16 cellular contexts compared by ENCODE assay signal in genomic region chr15:73997986-73998385, GRCh38. TPM values are rescaled to one million over a fixed set of nuclear protein-coding genes. Genes with fewer than 3 reads are reported as not detected.
DNase-seq lines count a peak whose midpoint lies in the region; ATAC-seq and TF ChIP-seq lines count a peak whose summit lies in the region.
"Had no signal": no experiment of that assay in that cellular context is flagged by ENCODE, and none has a peak within 500 bp of the region (broad histone marks: within the 10 kb centered on the region; RNA-seq: fewer than 3 reads in every experiment).

No MANE protein-coding gene starts in this region.

- peaks cover 46% of the 10 kb centered on the region for H3K79me2 ChIP-seq in KMS-11 (ENCODE audit: insufficient read depth, low read depth)

- H4K8ac ChIP-seq in neuronal stem cell (ENCODE audit: low read depth, low read length): peak overlapping the region; percentile 48

- no peak overlapping the region for H2AFZ ChIP-seq in KMS-11 (ENCODE audit: low read depth)
- H2AFZ ChIP-seq in neuronal stem cell (ENCODE audit: low read length): no peak overlapping the region

- H3K4me1 Mint-ChIP-seq in MCF 10A (ENCODE audit: insufficient read depth, unreplicated experiment): peaks cover 40% of the 10 kb centered on the region

- TF ChIP-seq POLR2A in erythroblast (IDR thresholded peaks at IDR 0.05; ENCODE audit: low read length): no peak

- CTCF ChIA-PET in MCF 10A (lab: Yijun Ruan, JAX): interaction anchor here (0.6 to 1.6 kb wide), 8 partner anchors 13 to 1029 kb away, joined by 3 to 10 read pairs (median 4); no protein-coding TSS in a partner anchor

- H2BK120ac ChIP-seq in neuronal stem cell (ENCODE audit: low read depth, low read length): no peak overlapping the region

- no peaks in the 10 kb centered on the region for H3K27me3 Mint-ChIP-seq in MCF 10A (ENCODE audit: insufficient read depth, unreplicated experiment)

- no peak for TF ChIP-seq CTCF in KMS-11 (conservative IDR thresholded peaks at IDR 0.05; ENCODE audit: low read depth, low read length)
- peak; percentile 49 for TF ChIP-seq CTCF in MCF 10A (IDR thresholded peaks at IDR 0.05; ENCODE audit: unreplicated experiment)

- H3K9me3 ChIP-seq in BLaER1 treated with 17β-estradiol and CSF1 and Interleukin-3, amounts not matched to agents 10 nM and 100 nM (replicated peaks in 1 of 11): peaks cover 3 to 8% (median 6%) of the 10 kb centered on the region in 11 experiments; a peak in 20 of 22 replicates
- no peaks in the 10 kb centered on the region for H3K9me3 ChIP-seq in neuronal stem cell (replicated peaks in 1 of 2; ENCODE audit: control insufficient read depth in 2 of 2, insufficient read depth in 1 of 2, low read depth in 1 of 2, low read length in 2 of 2)
- H3K9me3 ChIP-seq: body of pancreas, mucosa of descending colon, thoracic aorta had no signal

- H3K27ac ChIP-seq in BLaER1 treated with 17β-estradiol and CSF1 and Interleukin-3, amounts not matched to agents 10 nM and 100 nM: peak overlapping the region in 4 of 11 experiments; percentile 69 to 90 (median 86); a peak in 4 of 22 replicates
- no peak overlapping the region for H3K27ac ChIP-seq in KMS-11
- H3K27ac ChIP-seq in neuronal stem cell (replicated peaks; ENCODE audit: low read length): no peak overlapping the region
- H3K27ac ChIP-seq: body of pancreas, thoracic aorta had no signal

- peak overlapping the region; percentile 77 for H3K27ac Mint-ChIP-seq in MCF 10A (ENCODE audit: low read depth, unreplicated experiment)

- H2BK12ac ChIP-seq in neuronal stem cell (ENCODE audit: low read length): no peak overlapping the region

- peak; percentile 63 for DNase-seq in MCF 10A (ENCODE audit: unreplicated experiment)
- no peak for DNase-seq in neuronal stem cell (ENCODE audit: low spot score)
- DNase-seq in NCI-H1417 (lab: John Stamatoyannopoulos, UW): no peak
- no peak for DNase-seq in NCI-H345 (lab: John Stamatoyannopoulos, UW)
- DNase-seq in erythroblast (lab: John Stamatoyannopoulos, UW): no peak
- DNase-seq: activated CD4-positive, alpha-beta T cell treated with anti-CD3 and anti-CD28 coated beads for 48 hours; body of pancreas; foreskin melanocyte; mucosa of descending colon; NCI-H2081; NCI-H774; posterior cingulate gyrus had no signal

- H4K91ac ChIP-seq in neuronal stem cell (ENCODE audit: low read depth, low read length, poor library complexity): no peak overlapping the region

- H3K4me3 ChIP-seq in BLaER1 treated with 17β-estradiol and CSF1 and Interleukin-3, amounts not matched to agents 10 nM and 100 nM: peak overlapping the region in 5 of 10 experiments; percentile 76 to 96 (median 89); a peak in 10 of 20 replicates
- H3K4me3 ChIP-seq in KMS-11 (IDR thresholded peaks at IDR 0.05; ENCODE audit: insufficient read depth, low read depth, low read length): no peak overlapping the region
- H3K4me3 ChIP-seq in neuronal stem cell (ENCODE audit: low read length in 2 of 2): no peak overlapping the region
- H3K4me3 ChIP-seq: body of pancreas, mucosa of descending colon had no signal

- ATAC-seq in GM21526 (IDR thresholded peaks at IDR 0.05; ENCODE audit: low FRiP score, unreplicated experiment): no peak
- ATAC-seq: body of pancreas, mucosa of descending colon had no signal

- H2AK5ac ChIP-seq in neuronal stem cell (ENCODE audit: low read depth, low read length): no peak overlapping the region

- H3K4me3 Mint-ChIP-seq in MCF 10A (ENCODE audit: unreplicated experiment): peak overlapping the region; percentile 81

- peaks cover 49 to 68% (median 59%) of the 10 kb centered on the region in 10 experiments for H3K4me1 ChIP-seq in BLaER1 treated with 17β-estradiol and CSF1 and Interleukin-3, amounts not matched to agents 10 nM and 100 nM
- H3K4me1 ChIP-seq in KMS-11 (ENCODE audit: low read depth, poor library complexity, severe bottlenecking) (peaks cover 33% of the 10 kb centered on the region), neuronal stem cell (ENCODE audit: control insufficient read depth in 2 of 2, insufficient read depth in 1 of 2, low read depth in 1 of 2, low read length in 2 of 2) (peaks cover 5 to 6% of the 10 kb centered on the region in 2 donors)

- H3K9ac ChIP-seq in BLaER1 treated with 17β-estradiol and CSF1 and Interleukin-3, amounts not matched to agents 10 nM and 100 nM: peak overlapping the region in 3 of 11 experiments; percentile 14 to 91 (median 84); a peak in 4 of 22 replicates
- H3K9ac ChIP-seq in KMS-11: no peak overlapping the region
- no peak overlapping the region for H3K9ac ChIP-seq in neuronal stem cell (ENCODE audit: low read depth, low read length, poor library complexity)

- WGBS in neuronal stem cell (ENCODE audit: extremely low coverage in 2 of 2, insufficient read length in 2 of 2, insufficient replicate concordance in 1 of 2), 2 donors: no CpG with 5 or more reads among the region's 27 CpGs

- H3K23ac ChIP-seq in neuronal stem cell (ENCODE audit: low read depth, low read length, poor library complexity): no peak overlapping the region

- no peaks in the 10 kb centered on the region for H3K9me3 Mint-ChIP-seq in MCF 10A (ENCODE audit: unreplicated experiment)

- H3K36me3 Mint-ChIP-seq in MCF 10A (ENCODE audit: insufficient read depth, unreplicated experiment): peaks cover 46% of the 10 kb centered on the region

- no peak overlapping the region for H3K18ac ChIP-seq in neuronal stem cell (ENCODE audit: low read length)

- no peak overlapping the region for H2BK15ac ChIP-seq in neuronal stem cell (ENCODE audit: low read length)

- peak overlapping the region; percentile 79 to 100 (median 97) for H3K4me2 ChIP-seq in BLaER1 treated with 17β-estradiol and CSF1 and Interleukin-3, amounts not matched to agents 10 nM and 100 nM
- H3K4me2 ChIP-seq in KMS-11: peak overlapping the region; percentile 95; the same call in 1 of the 2 replicates
- H3K4me2 ChIP-seq in neuronal stem cell (ENCODE audit: insufficient read depth, low read length, poor library complexity, severe bottlenecking): no peak overlapping the region

- POLR2A ChIA-PET in MCF 10A (lab: Yijun Ruan, JAX): interaction anchor here (0.9 to 1.6 kb wide), 4 partner anchors 9 to 24 kb away, joined by 3 to 10 read pairs (median 6); no protein-coding TSS in a partner anchor

- H4K20me1 ChIP-seq in BLaER1 treated with 17β-estradiol and CSF1 and Interleukin-3, amounts not matched to agents 10 nM and 100 nM: peaks cover 22 to 70% (median 36%) of the 10 kb centered on the region in 11 experiments; a peak in 18 of 22 replicates
- no peaks in the 10 kb centered on the region for H4K20me1 ChIP-seq in KMS-11 (ENCODE audit: insufficient read depth)

- no TSS peak for BruUV-seq in MCF 10A (replicated peaks; lab: Mats Ljungman, UMichigan)

- peaks cover 15% of the 10 kb centered on the region for H3K79me1 ChIP-seq in neuronal stem cell (ENCODE audit: low read depth, low read length)

- peaks cover 40 to 55% (median 53%) of the 10 kb centered on the region in 11 experiments for H3K36me3 ChIP-seq in BLaER1 treated with 17β-estradiol and CSF1 and Interleukin-3, amounts not matched to agents 10 nM and 100 nM
- H3K36me3 ChIP-seq in KMS-11 (ENCODE audit: insufficient read depth) (peaks cover 5% of the 10 kb centered on the region; the same call in 1 of the 2 replicates), neuronal stem cell (replicated peaks in 1 of 2; ENCODE audit: control insufficient read depth in 2 of 2, insufficient read depth in 2 of 2, low read length in 2 of 2) (peaks cover 9 to 47% of the 10 kb centered on the region in 2 donors)

- intact Hi-C loops in MCF 10A (cut with micrococcal nuclease): loop anchor here (1.0 kb wide), 1 partner anchor 25 kb away; no protein-coding TSS in a partner anchor

- no peak overlapping the region for H2BK5ac ChIP-seq in neuronal stem cell (ENCODE audit: low read length)

- peak overlapping the region; percentile 76 for H3K4ac ChIP-seq in neuronal stem cell (ENCODE audit: low read length)

- no peaks in the 10 kb centered on the region for H3K27me3 ChIP-seq in BLaER1 treated with 17β-estradiol and CSF1 and Interleukin-3, amounts not matched to agents 10 nM and 100 nM
- H3K27me3 ChIP-seq in KMS-11 (ENCODE audit: insufficient read depth, low read depth) (no peaks in the 10 kb centered on the region), neuronal stem cell (ENCODE audit: control insufficient read depth in 3 of 3, insufficient read depth in 3 of 3, low read depth in 1 of 3, low read length in 3 of 3) (no peaks in the 10 kb centered on the region)
- H3K27me3 ChIP-seq: body of pancreas had no signal

- H3K14ac ChIP-seq in neuronal stem cell (ENCODE audit: low read length): no peak overlapping the region

RNA-seq across cellular contexts. Expression of gene PML, which starts 3.5 kb away (rescaled TPM):
- total RNA-seq in MCF 10A (2022): 33.4 and 33.9 TPM in 2 replicates
- 19.7 TPM for polyA plus RNA-seq in neuronal stem cell (2013, experiment 1 of 2)
- polyA plus RNA-seq in neuronal stem cell (2013, experiment 2 of 2): 20.5 TPM

RNA-seq across cellular contexts. Expression of gene STOML1, which starts 5.9 kb away (rescaled TPM):
- 12.0 and 17.6 TPM in 2 replicates for total RNA-seq in MCF 10A (2022)
- polyA plus RNA-seq in neuronal stem cell (2013, experiment 1 of 2): 2.2 TPM
- 2.3 TPM for polyA plus RNA-seq in neuronal stem cell (2013, experiment 2 of 2)
